In genomic region chr18:58847383-58848071, GRCh38 we compare ENCODE assay signal across 1 cellular context.
TF ChIP-seq lines count a peak whose summit lies in the region.

No MANE protein-coding gene starts in this region.

TF ChIP-seq in SK-N-SH, 30 proteins besides CTCF, POLR2A, EP300 and RAD21 (continued from another document):
- TF ChIP-seq, protein P1, sequence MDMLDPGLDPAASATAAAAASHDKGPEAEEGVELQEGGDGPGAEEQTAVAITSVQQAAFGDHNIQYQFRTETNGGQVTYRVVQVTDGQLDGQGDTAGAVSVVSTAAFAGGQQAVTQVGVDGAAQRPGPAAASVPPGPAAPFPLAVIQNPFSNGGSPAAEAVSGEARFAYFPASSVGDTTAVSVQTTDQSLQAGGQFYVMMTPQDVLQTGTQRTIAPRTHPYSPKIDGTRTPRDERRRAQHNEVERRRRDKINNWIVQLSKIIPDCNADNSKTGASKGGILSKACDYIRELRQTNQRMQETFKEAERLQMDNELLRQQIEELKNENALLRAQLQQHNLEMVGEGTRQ (IDR thresholded peaks at IDR 0.05; ENCODE audit: borderline replicate concordance, low read depth, low read length) = no peak
- TF ChIP-seq, protein P2, sequence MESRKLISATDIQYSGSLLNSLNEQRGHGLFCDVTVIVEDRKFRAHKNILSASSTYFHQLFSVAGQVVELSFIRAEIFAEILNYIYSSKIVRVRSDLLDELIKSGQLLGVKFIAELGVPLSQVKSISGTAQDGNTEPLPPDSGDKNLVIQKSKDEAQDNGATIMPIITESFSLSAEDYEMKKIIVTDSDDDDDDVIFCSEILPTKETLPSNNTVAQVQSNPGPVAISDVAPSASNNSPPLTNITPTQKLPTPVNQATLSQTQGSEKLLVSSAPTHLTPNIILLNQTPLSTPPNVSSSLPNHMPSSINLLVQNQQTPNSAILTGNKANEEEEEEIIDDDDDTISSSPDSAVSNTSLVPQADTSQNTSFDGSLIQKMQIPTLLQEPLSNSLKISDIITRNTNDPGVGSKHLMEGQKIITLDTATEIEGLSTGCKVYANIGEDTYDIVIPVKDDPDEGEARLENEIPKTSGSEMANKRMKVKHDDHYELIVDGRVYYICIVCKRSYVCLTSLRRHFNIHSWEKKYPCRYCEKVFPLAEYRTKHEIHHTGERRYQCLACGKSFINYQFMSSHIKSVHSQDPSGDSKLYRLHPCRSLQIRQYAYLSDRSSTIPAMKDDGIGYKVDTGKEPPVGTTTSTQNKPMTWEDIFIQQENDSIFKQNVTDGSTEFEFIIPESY (IDR thresholded peaks at IDR 0.05; ENCODE audit: borderline replicate concordance, low read depth) = no peak
- TF ChIP-seq, protein P3, sequence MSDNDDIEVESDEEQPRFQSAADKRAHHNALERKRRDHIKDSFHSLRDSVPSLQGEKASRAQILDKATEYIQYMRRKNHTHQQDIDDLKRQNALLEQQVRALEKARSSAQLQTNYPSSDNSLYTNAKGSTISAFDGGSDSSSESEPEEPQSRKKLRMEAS (IDR thresholded peaks at IDR 0.05; ENCODE audit: low read depth) = no peak
- TF ChIP-seq NFIC (IDR thresholded peaks at IDR 0.05; ENCODE audit: borderline replicate concordance) = no peak
- no peak for TF ChIP-seq RFX5 (IDR thresholded peaks at IDR 0.05; ENCODE audit: low read length)
- TF ChIP-seq TEAD4 (IDR thresholded peaks at IDR 0.05; ENCODE audit: borderline replicate concordance, insufficient read depth) = no peak
- TF ChIP-seq, protein P4, sequence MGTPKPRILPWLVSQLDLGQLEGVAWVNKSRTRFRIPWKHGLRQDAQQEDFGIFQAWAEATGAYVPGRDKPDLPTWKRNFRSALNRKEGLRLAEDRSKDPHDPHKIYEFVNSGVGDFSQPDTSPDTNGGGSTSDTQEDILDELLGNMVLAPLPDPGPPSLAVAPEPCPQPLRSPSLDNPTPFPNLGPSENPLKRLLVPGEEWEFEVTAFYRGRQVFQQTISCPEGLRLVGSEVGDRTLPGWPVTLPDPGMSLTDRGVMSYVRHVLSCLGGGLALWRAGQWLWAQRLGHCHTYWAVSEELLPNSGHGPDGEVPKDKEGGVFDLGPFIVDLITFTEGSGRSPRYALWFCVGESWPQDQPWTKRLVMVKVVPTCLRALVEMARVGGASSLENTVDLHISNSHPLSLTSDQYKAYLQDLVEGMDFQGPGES (IDR thresholded peaks at IDR 0.05; ENCODE audit: low read depth, low read length) = no peak
- TF ChIP-seq, protein P5, sequence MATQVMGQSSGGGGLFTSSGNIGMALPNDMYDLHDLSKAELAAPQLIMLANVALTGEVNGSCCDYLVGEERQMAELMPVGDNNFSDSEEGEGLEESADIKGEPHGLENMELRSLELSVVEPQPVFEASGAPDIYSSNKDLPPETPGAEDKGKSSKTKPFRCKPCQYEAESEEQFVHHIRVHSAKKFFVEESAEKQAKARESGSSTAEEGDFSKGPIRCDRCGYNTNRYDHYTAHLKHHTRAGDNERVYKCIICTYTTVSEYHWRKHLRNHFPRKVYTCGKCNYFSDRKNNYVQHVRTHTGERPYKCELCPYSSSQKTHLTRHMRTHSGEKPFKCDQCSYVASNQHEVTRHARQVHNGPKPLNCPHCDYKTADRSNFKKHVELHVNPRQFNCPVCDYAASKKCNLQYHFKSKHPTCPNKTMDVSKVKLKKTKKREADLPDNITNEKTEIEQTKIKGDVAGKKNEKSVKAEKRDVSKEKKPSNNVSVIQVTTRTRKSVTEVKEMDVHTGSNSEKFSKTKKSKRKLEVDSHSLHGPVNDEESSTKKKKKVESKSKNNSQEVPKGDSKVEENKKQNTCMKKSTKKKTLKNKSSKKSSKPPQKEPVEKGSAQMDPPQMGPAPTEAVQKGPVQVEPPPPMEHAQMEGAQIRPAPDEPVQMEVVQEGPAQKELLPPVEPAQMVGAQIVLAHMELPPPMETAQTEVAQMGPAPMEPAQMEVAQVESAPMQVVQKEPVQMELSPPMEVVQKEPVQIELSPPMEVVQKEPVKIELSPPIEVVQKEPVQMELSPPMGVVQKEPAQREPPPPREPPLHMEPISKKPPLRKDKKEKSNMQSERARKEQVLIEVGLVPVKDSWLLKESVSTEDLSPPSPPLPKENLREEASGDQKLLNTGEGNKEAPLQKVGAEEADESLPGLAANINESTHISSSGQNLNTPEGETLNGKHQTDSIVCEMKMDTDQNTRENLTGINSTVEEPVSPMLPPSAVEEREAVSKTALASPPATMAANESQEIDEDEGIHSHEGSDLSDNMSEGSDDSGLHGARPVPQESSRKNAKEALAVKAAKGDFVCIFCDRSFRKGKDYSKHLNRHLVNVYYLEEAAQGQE (IDR thresholded peaks at IDR 0.05; ENCODE audit: low read depth, low read length) = no peak
- TF ChIP-seq MXI1 (IDR thresholded peaks at IDR 0.05; ENCODE audit: low read depth, low read length) = no peak
- no peak for TF ChIP-seq CHD2 (IDR thresholded peaks at IDR 0.05; ENCODE audit: low read length, partially characterized antibody)
- no peak for TF ChIP-seq GATA2 (CRISPR knock-in tag; IDR thresholded peaks at IDR 0.05)
- no peak for TF ChIP-seq GABPA (IDR thresholded peaks at IDR 0.05; ENCODE audit: low read depth)
- TF ChIP-seq JUND (IDR thresholded peaks at IDR 0.05) = no peak
- no peak for TF ChIP-seq FOSL2 (IDR thresholded peaks at IDR 0.05; ENCODE audit: borderline replicate concordance, low read depth)
